Comparison of ENCODE assay signal across 17 cellular contexts in genomic region chr2:120624738-120625446, GRCh38.
DNase-seq lines count a peak whose midpoint lies in the region; ATAC-seq, FAIRE-seq and TF ChIP-seq lines count a peak whose summit lies in the region.
"Had no signal": no experiment of that assay in that cellular context is flagged by ENCODE, and none has a peak within 500 bp of the region (broad histone marks: within the 10 kb centered on the region; RNA-seq: fewer than 3 reads in every experiment).

No MANE protein-coding gene starts in this region.

- no peak overlapping the region for H3K4me2 ChIP-seq in neuronal stem cell (ENCODE audit: insufficient read depth, low read length, poor library complexity, severe bottlenecking)

- H2BK5ac ChIP-seq in neuronal stem cell (ENCODE audit: low read length), result no peak overlapping the region

- H3K27ac Mint-ChIP-seq in Caco-2 (ENCODE audit: unreplicated experiment), result no peak overlapping the region
- H3K27ac Mint-ChIP-seq: B cell; CD4-positive, alpha-beta memory T cell had no signal

- H3K4me3 ChIP-seq in neuronal stem cell (ENCODE audit: low read length in 2 of 2), result no peak overlapping the region
- H3K4me3 ChIP-seq in Caco-2 (ENCODE audit: low read depth, low read length), result no peak overlapping the region
- H3K4me3 ChIP-seq: MG63, PC-9 had no signal

- H3K4ac ChIP-seq in neuronal stem cell (ENCODE audit: low read length), result no peak overlapping the region

- no peaks in the 10 kb centered on the region for H3K27me3 Mint-ChIP-seq in Caco-2 (ENCODE audit: insufficient read depth, unreplicated experiment)
- H3K27me3 Mint-ChIP-seq: B cell; CD4-positive, alpha-beta memory T cell had no signal

- H3K36me3 ChIP-seq in neuronal stem cell (replicated peaks in 1 of 2; ENCODE audit: control insufficient read depth in 2 of 2, insufficient read depth in 2 of 2, low read length in 2 of 2) (no peaks in the 10 kb centered on the region), Caco-2 (ENCODE audit: control insufficient read depth, insufficient read depth, low read length) (no peaks in the 10 kb centered on the region; the same call in 1 of the 2 replicates)
- H3K36me3 ChIP-seq: MG63 had no signal

- ATAC-seq in GM18868 (IDR thresholded peaks at IDR 0.05; ENCODE audit: unreplicated experiment), result no peak
- ATAC-seq: HCT116 had no signal

- H2BK15ac ChIP-seq in neuronal stem cell (ENCODE audit: low read length), result no peak overlapping the region

- BruUV-seq in Caco-2 (replicated peaks; lab: Mats Ljungman, UMichigan), result no TSS peak

- peaks cover 24% of the 10 kb centered on the region for H3K9me3 Mint-ChIP-seq in Caco-2 (ENCODE audit: unreplicated experiment)
- H3K9me3 Mint-ChIP-seq: CD4-positive, alpha-beta memory T cell had no signal

- peaks cover 0 to 2% of the 10 kb centered on the region in 2 donors for H3K9me3 ChIP-seq in neuronal stem cell (replicated peaks in 1 of 2; ENCODE audit: control insufficient read depth in 2 of 2, insufficient read depth in 1 of 2, low read depth in 1 of 2, low read length in 2 of 2)
- H3K9me3 ChIP-seq in Caco-2, result peaks cover 6% of the 10 kb centered on the region

- no CpG with 5 or more reads among the region's 15 CpGs for WGBS in neuronal stem cell (ENCODE audit: extremely low coverage in 2 of 2, insufficient read length in 2 of 2, insufficient replicate concordance in 1 of 2), 2 donors

- H2AK5ac ChIP-seq in neuronal stem cell (ENCODE audit: low read depth, low read length), result no peak overlapping the region

- intact Hi-C loops in Caco-2 (cut with micrococcal nuclease; ENCODE audit: unreplicated experiment), result no loop called here

- peak; percentile 68 for FAIRE-seq in urothelium cell line (lab: Jason Lieb, UNC)
- FAIRE-seq: G401.6 had no signal

- TF ChIP-seq CTCF in VCaP (conservative IDR thresholded peaks at IDR 0.05) (no peak), Caco-2 (IDR thresholded peaks at IDR 0.05; ENCODE audit: insufficient read depth in 1 of 2, low read depth in 1 of 2, low read length in 1 of 2, severe bottlenecking in 1 of 2, unreplicated experiment in 1 of 2) (no peak)

- H3K18ac ChIP-seq in neuronal stem cell (ENCODE audit: low read length), result no peak overlapping the region

- DNase-seq in activated effector memory CD4-positive, alpha-beta T cell treated with anti-CD3 and anti-CD28 coated beads, Interleukin-2, amount 50 U/mL, for 16 hours, result peak; percentile 48
- DNase-seq in activated effector memory CD4-positive, alpha-beta T cell treated with Interleukin-2 at 50 U/mL for 16 hours, result no peak
- DNase-seq in neuronal stem cell (ENCODE audit: low spot score), result no peak
- DNase-seq in urothelium cell line (ENCODE audit: low spot score), result no peak
- no peak for DNase-seq in Caco-2
- no peak for DNase-seq in NCI-H1417 (lab: John Stamatoyannopoulos, UW)
- DNase-seq: CD4-positive, alpha-beta memory T cell; DND-41; NCI-H524 had no signal

- no peak overlapping the region for H3K23ac ChIP-seq in neuronal stem cell (ENCODE audit: low read depth, low read length, poor library complexity)

- no peak overlapping the region for H2AFZ ChIP-seq in neuronal stem cell (ENCODE audit: low read length)
- H2AFZ ChIP-seq: PC-9 had no signal

- no peak overlapping the region for H2BK12ac ChIP-seq in neuronal stem cell (ENCODE audit: low read length)

- H3K27me3 ChIP-seq in neuronal stem cell (ENCODE audit: control insufficient read depth in 3 of 3, insufficient read depth in 3 of 3, low read depth in 1 of 3, low read length in 3 of 3), result peaks cover 0 to 12% (median 0%) of the 10 kb centered on the region in 3 experiments
- no peaks in the 10 kb centered on the region for H3K27me3 ChIP-seq in Caco-2 (replicated peaks; ENCODE audit: control insufficient read depth, insufficient read depth, low read length)
- H3K27me3 ChIP-seq: MG63 had no signal

- peak overlapping the region; percentile 32 for H3K14ac ChIP-seq in neuronal stem cell (ENCODE audit: low read length)

- no peak overlapping the region for H3K9ac ChIP-seq in neuronal stem cell (ENCODE audit: low read depth, low read length, poor library complexity)

- H3K79me1 ChIP-seq in neuronal stem cell (ENCODE audit: low read depth, low read length), result no peaks in the 10 kb centered on the region

- POLR2A ChIA-PET in Caco-2 (lab: Charles Lee), result no interaction called here

- no peak overlapping the region for H3K4me3 Mint-ChIP-seq in Caco-2 (ENCODE audit: unreplicated experiment)
- H3K4me3 Mint-ChIP-seq: B cell; CD4-positive, alpha-beta memory T cell had no signal

- CTCF ChIA-PET in Caco-2 (lab: Charles Lee), result no interaction called here

- H4K8ac ChIP-seq in neuronal stem cell (ENCODE audit: low read depth, low read length), result no peak overlapping the region

- H4K91ac ChIP-seq in neuronal stem cell (ENCODE audit: low read depth, low read length, poor library complexity), result no peak overlapping the region

- H3K4me1 Mint-ChIP-seq in Caco-2 (ENCODE audit: low read depth, unreplicated experiment), result no peaks in the 10 kb centered on the region
- H3K4me1 Mint-ChIP-seq: B cell; CD4-positive, alpha-beta memory T cell had no signal

- H3K4me1 ChIP-seq in neuronal stem cell (ENCODE audit: control insufficient read depth in 2 of 2, insufficient read depth in 1 of 2, low read depth in 1 of 2, low read length in 2 of 2) (no peaks in the 10 kb centered on the region), Caco-2 (peaks cover 7% of the 10 kb centered on the region)

- peak overlapping the region; percentile 93 for H3K27ac ChIP-seq in VCaP
- no peak overlapping the region for H3K27ac ChIP-seq in neuronal stem cell (replicated peaks; ENCODE audit: low read length)
- H3K27ac ChIP-seq: 22Rv1, PC-9 had no signal

- no peaks in the 10 kb centered on the region for H3K36me3 Mint-ChIP-seq in Caco-2 (ENCODE audit: insufficient read depth, unreplicated experiment)
- H3K36me3 Mint-ChIP-seq: CD4-positive, alpha-beta memory T cell had no signal

- no peak overlapping the region for H2BK120ac ChIP-seq in neuronal stem cell (ENCODE audit: low read depth, low read length)
